In genomic region chr19:14117668-14118164, GRCh38 we compare ENCODE assay signal across 8 cellular contexts.
A peak's percentile ranks its signal among the peaks of the same experiment; 100 is the strongest.
DNase-seq lines count a peak whose midpoint lies in the region; ATAC-seq lines count a peak whose summit lies in the region.

TSS of gene PRKACA (minus strand) at chr19:14117762. CDS start at chr19:14117547, 215 bp downstream.

- H3K27me3 Mint-ChIP-seq in activated naive CD4-positive, alpha-beta T cell treated with anti-CD3 and anti-CD28 coated beads, Interleukin-2, amount 50 U/mL, for 24 hours, result no peaks in the 10 kb centered on the region

- no peaks in the 10 kb centered on the region for H3K9me3 Mint-ChIP-seq in activated naive CD4-positive, alpha-beta T cell treated with anti-CD3 and anti-CD28 coated beads, Interleukin-2, amount 50 U/mL, for 24 hours

- DNase-seq in NCI-H1105 (lab: John Stamatoyannopoulos, UW), result peak; percentile 99
- DNase-seq in SKM-1 (lab: John Stamatoyannopoulos, UW; ENCODE audit: unreplicated experiment), result peak; percentile 89
- DNase-seq in globus pallidus (ENCODE audit: low spot score), result peak; percentile 99
- peak; percentile 90 for DNase-seq in non-pigmented ciliary epithelial cell (ENCODE audit: low read depth)
- DNase-seq in substantia nigra (lab: John Stamatoyannopoulos, UW), result peak; percentile 90 to 100 (median 99)

- H3K36me3 Mint-ChIP-seq in activated naive CD4-positive, alpha-beta T cell treated with anti-CD3 and anti-CD28 coated beads, Interleukin-2, amount 50 U/mL, for 24 hours, result no peaks in the 10 kb centered on the region

- peaks cover 43% of the 10 kb centered on the region for H3K4me1 Mint-ChIP-seq in activated naive CD4-positive, alpha-beta T cell treated with anti-CD3 and anti-CD28 coated beads, Interleukin-2, amount 50 U/mL, for 24 hours

- H3K27ac Mint-ChIP-seq in activated naive CD4-positive, alpha-beta T cell treated with anti-CD3 and anti-CD28 coated beads, Interleukin-2, amount 50 U/mL, for 24 hours, result peak within 1 kb of the TSS; percentile 73

- H3K4me3 ChIP-seq in GM08714 (ENCODE audit: low read length), result peak within 1 kb of the TSS; percentile 90

- H3K4me3 Mint-ChIP-seq in activated naive CD4-positive, alpha-beta T cell treated with anti-CD3 and anti-CD28 coated beads, Interleukin-2, amount 50 U/mL, for 24 hours, result peak within 1 kb of the TSS; percentile 94

- peak; percentile 90 for ATAC-seq in HG02642 (IDR thresholded peaks at IDR 0.05; ENCODE audit: poor library complexity, unreplicated experiment)

- H3K27ac ChIP-seq in substantia nigra (ENCODE audit: low read depth, low read length, poor library complexity, severe bottlenecking), result peak within 1 kb of the TSS; percentile 94

Comparison
In these comparisons a context has a peak if more than half of its experiments do, and no peak if none do; other contexts are left out.
1. Peak in every context shown above with its lines: DNase-seq, ATAC-seq, H3K4me3 ChIP-seq and H3K27ac ChIP-seq.